8 cellular contexts compared by ENCODE assay signal in the genomic region with DNA sequence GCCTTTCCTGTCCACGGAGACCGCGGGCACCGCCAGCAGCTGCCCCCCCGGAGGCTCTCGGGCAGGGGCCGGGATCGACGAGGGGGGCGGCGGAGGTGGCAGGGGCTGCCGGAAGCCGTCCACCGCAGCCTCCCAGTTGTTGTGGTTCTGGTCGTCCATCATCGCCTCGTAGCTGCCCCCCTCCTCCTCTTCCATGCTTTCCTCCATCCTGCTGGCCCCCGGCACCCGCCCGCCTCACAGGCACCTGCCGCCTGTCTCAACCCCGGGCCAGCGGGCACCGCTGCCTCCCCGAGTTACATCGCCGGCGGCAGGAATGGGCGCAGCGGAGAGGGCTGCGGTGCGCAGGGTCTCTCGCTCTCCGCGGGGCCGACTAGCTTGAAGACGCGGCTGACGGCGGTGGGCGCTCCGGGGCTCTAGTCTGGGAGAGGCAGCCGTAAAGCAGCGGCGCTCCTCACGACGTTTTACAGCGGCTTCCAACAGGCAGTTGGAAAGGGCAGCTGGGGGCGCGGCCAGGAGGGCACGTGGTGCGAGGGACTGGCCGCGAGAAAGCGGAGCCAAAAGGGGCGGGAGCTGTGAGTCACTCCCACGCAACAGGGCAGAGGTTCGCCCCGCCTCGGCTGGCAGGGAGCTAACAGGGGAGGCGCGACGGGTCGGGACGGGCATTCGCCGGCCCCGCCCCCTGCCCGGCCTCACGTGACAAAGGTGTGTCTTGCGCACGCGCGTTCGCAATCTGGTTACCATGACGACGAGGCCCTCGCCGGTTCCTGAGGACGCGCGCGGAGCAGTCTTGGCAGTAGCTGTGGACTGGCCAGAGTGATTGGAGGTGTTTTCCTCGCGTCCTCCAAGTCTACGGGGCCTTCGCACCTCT. TPM values are rescaled to one million over a fixed set of nuclear protein-coding genes. Genes with fewer than 3 reads are reported as not detected.
A peak's percentile ranks its signal among the peaks of the same experiment; 100 is the strongest.
DNase-seq lines count a peak whose midpoint lies in the region; ATAC-seq, FAIRE-seq and TF ChIP-seq lines count a peak whose summit lies in the region.

Gene CACUL1, minus strand, starts transcription at position 415 of the 868 bp plus-strand sequence. Its CDS starts 208 bp downstream, at position 207.

- intact Hi-C loops in Right ventricle myocardium superior (cut with DNase I) (no loop called here), pancreas (cut with DNase I) (no loop called here), tibial artery (cut with DNase I; ENCODE audit: low total_unique reads) (loop anchor here (5.0 kb wide), 1 partner anchor 993 kb away; no protein-coding TSS in a partner anchor)

- H3K9me3 ChIP-seq in pancreas: no peaks in the 10 kb centered on the region
- H3K9me3 ChIP-seq in tibial artery: no peaks in the 10 kb centered on the region

- H3K27me3 ChIP-seq in pancreas (no peaks in the 10 kb centered on the region), tibial artery (no peaks in the 10 kb centered on the region)

- H3K4me3 ChIP-seq in GM12864 (ENCODE audit: low read depth, low read length): peak within 1 kb of the TSS; percentile 98
- H3K4me3 ChIP-seq in pancreas: peak within 1 kb of the TSS; percentile 93 to 100 (median 97)
- H3K4me3 ChIP-seq in tibial artery: peak within 1 kb of the TSS; percentile 87 to 98

- ATAC-seq in HG02759 (IDR thresholded peaks at IDR 0.05; ENCODE audit: unreplicated experiment) (peak; percentile 94), Right ventricle myocardium superior (ENCODE audit: poor library complexity) (peak; percentile 99), pancreas (peak; percentile 96 to 99 (median 97))

- H3K4me1 ChIP-seq in pancreas (peaks cover 13 to 20% (median 19%) of the 10 kb centered on the region in 3 donors), tibial artery (peaks cover 0 to 37% (median 16%) of the 10 kb centered on the region in 4 donors)

- 0% methylated on average over 77 to 87 of the region's 87 CpGs for WGBS in pancreas, 2 donors

- DNase-seq in GM12864 (ENCODE audit: low read depth): peak; percentile 99
- peak; percentile 94 to 98 (median 95) for DNase-seq in NCI-H1417 (lab: John Stamatoyannopoulos, UW)
- peak; percentile 87 to 95 for DNase-seq in SW 1271 (lab: John Stamatoyannopoulos, UW)
- peak; percentile 99 for DNase-seq in activated naive CD8-positive, alpha-beta T cell treated with anti-CD3 and anti-CD28 coated beads, Interleukin-2, amount 50 U/mL, for 16 hours (ENCODE audit: low read depth, low spot score)
- peak; percentile 100 for DNase-seq in Right ventricle myocardium superior
- DNase-seq in pancreas: peak; percentile 99 to 100 (median 100)
- DNase-seq in tibial artery: peak; percentile 100

- FAIRE-seq in pancreas (lab: Jason Lieb, UNC): peak; percentile 39

- TF ChIP-seq CTCF in GM12864 (IDR thresholded peaks at IDR 0.05; ENCODE audit: low read depth, low read length, missing control alignments) (no peak), pancreas (IDR thresholded peaks at IDR 0.05) (no peak), tibial artery (IDR thresholded peaks at IDR 0.05) (no peak)

- H3K27ac ChIP-seq in pancreas: peak within 1 kb of the TSS; percentile 64 to 91 (median 80)
- peak within 1 kb of the TSS; percentile 81 to 91 for H3K27ac ChIP-seq in tibial artery

- H3K36me3 ChIP-seq in pancreas: no peaks in the 10 kb centered on the region
- H3K36me3 ChIP-seq in tibial artery: no peaks in the 10 kb centered on the region

RNA-seq across cellular contexts. Expression of gene CACUL1, which starts in this region (rescaled TPM):
- total RNA-seq in Right ventricle myocardium superior: 21.4 TPM
- 10 to 100 TPM; 13.8 to 28.3 (median 16.5) TPM for total RNA-seq in pancreas
- 1 to 10 TPM; 3.1 to 5.5 TPM for polyA plus RNA-seq in pancreas

Comparison
In these comparisons a context has a peak if more than half of its experiments do, and no peak if none do; other contexts are left out.
1. Peak in every context shown above with its lines: DNase-seq, ATAC-seq, H3K4me3 ChIP-seq and H3K27ac ChIP-seq.